23 cellular contexts compared by ENCODE assay signal in the genomic region with DNA sequence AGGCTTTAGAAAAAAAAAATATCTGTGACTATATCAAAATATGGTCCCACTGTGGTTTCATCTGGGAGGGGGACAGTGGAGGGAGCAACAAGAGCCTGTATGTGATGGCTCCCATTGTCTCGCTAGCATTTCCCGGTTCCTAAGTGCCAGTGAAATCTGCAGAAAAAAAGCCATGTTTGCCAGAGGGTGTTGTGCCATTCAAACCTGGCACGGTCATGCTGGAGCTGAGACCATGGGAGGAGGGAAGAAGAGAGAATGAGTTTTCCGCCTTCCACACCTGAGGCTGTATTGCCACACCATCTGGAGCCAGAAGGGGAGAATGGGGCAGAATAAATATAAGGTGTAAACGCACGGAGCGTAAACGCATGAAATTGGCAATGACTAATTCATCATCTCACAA.
"Had no signal": no experiment of that assay in that cellular context is flagged by ENCODE, and none has a peak within 500 bp of the region (broad histone marks: within the 10 kb centered on the region; RNA-seq: fewer than 3 reads in every experiment).

No MANE protein-coding gene starts in this region.

- H3K27me3 Mint-ChIP-seq: activated CD4-positive, alpha-beta memory T cell treated with anti-CD3 and anti-CD28 coated beads, Interleukin-2, amount 10 ng/mL, durations not matched to agents 7 days and 5 days; activated naive CD8-positive, alpha-beta T cell treated with anti-CD3 and anti-CD28 coated beads, Interleukin-2, amount 10 ng/mL, durations not matched to agents 7 days and 5 days had no signal

- DNase-seq: activated CD4-positive, alpha-beta memory T cell treated with anti-CD3 and anti-CD28 coated beads, Interleukin-2, amount 10 ng/mL, durations not matched to agents 7 days and 5 days; activated CD4-positive, alpha-beta T cell treated with anti-CD3 and anti-CD28 coated beads for 36 hours; activated CD4-positive, alpha-beta T cell treated with anti-CD3 and anti-CD28 coated beads, Interleukin-2, amount 50 U/mL, for 1 hour; activated naive CD4-positive, alpha-beta T cell treated with anti-CD3 and anti-CD28 coated beads, Interleukin-2, amount 50 U/mL, for 16 hours; activated naive CD8-positive, alpha-beta T cell treated with anti-CD3 and anti-CD28 coated beads, Interleukin-2, amount 10 ng/mL, durations not matched to agents 7 days and 5 days; activated T-cell treated with anti-CD3 and anti-CD28 coated beads for 4 hours; adrenal gland; anterior cingulate cortex; Karpas-422; MM.1S; NCI-H1105; NCI-H1436; NCI-H1694 treated with DMSO at 0.1 percent for 48 hours; NCI-H2081 treated with DMSO at 0.1 percent for 48 hours; NCI-H446 treated with DMSO at 0.1 percent for 48 hours; NCI-H524 treated with DMSO at 0.1 percent for 48 hours; Peyer's patch; Right ventricle myocardium superior; SJCRH30; SK-N-SH; T-helper 1 cell; WERI-Rb-1 had no signal

- H3K4me1 Mint-ChIP-seq: activated CD4-positive, alpha-beta memory T cell treated with anti-CD3 and anti-CD28 coated beads, Interleukin-2, amount 10 ng/mL, durations not matched to agents 7 days and 5 days; activated CD4-positive, alpha-beta T cell treated with anti-CD3 and anti-CD28 coated beads for 36 hours; activated naive CD8-positive, alpha-beta T cell treated with anti-CD3 and anti-CD28 coated beads, Interleukin-2, amount 10 ng/mL, durations not matched to agents 7 days and 5 days had no signal

- H3K27ac Mint-ChIP-seq: activated CD4-positive, alpha-beta memory T cell treated with anti-CD3 and anti-CD28 coated beads, Interleukin-2, amount 10 ng/mL, durations not matched to agents 7 days and 5 days; activated CD4-positive, alpha-beta T cell treated with anti-CD3 and anti-CD28 coated beads for 36 hours; activated naive CD8-positive, alpha-beta T cell treated with anti-CD3 and anti-CD28 coated beads, Interleukin-2, amount 10 ng/mL, durations not matched to agents 7 days and 5 days had no signal

- H3K4me3 Mint-ChIP-seq: activated CD4-positive, alpha-beta memory T cell treated with anti-CD3 and anti-CD28 coated beads, Interleukin-2, amount 10 ng/mL, durations not matched to agents 7 days and 5 days; activated CD4-positive, alpha-beta T cell treated with anti-CD3 and anti-CD28 coated beads for 36 hours; activated naive CD8-positive, alpha-beta T cell treated with anti-CD3 and anti-CD28 coated beads, Interleukin-2, amount 10 ng/mL, durations not matched to agents 7 days and 5 days had no signal

- ATAC-seq: activated CD4-positive, alpha-beta T cell treated with anti-CD3 and anti-CD28 coated beads for 36 hours; K562 had no signal

- H3K9me3 Mint-ChIP-seq: activated naive CD8-positive, alpha-beta T cell treated with anti-CD3 and anti-CD28 coated beads, Interleukin-2, amount 10 ng/mL, durations not matched to agents 7 days and 5 days had no signal

- H3K36me3 Mint-ChIP-seq: activated naive CD8-positive, alpha-beta T cell treated with anti-CD3 and anti-CD28 coated beads, Interleukin-2, amount 10 ng/mL, durations not matched to agents 7 days and 5 days had no signal
